8 cellular contexts compared by ENCODE assay signal in genomic region chr14:71554959-71555612, GRCh38.
A peak's percentile ranks its signal among the peaks of the same experiment; 100 is the strongest.
DNase-seq lines count a peak whose midpoint lies in the region; ATAC-seq and TF ChIP-seq lines count a peak whose summit lies in the region.

No MANE protein-coding gene starts in this region.

- in situ Hi-C loops in KBM-7 (cut with MboI; ENCODE audit: low pct_unique_long_range_greater_than_20kb, low sequenced_read_pairs), result no loop called here

- no peak overlapping the region for H3K4me3 ChIP-seq in WERI-Rb-1 (ENCODE audit: low read depth, low read length)

- POLR2A ChIA-PET in activated CD4-positive, alpha-beta memory T cell treated with anti-CD3 and anti-CD28 coated beads for 36 hours (lab: Charles Lee), result interaction anchor here (0.7 to 2.0 kb wide), 12 partner anchors 25 to 417 kb away, joined by 3 to 14 read pairs (median 4); partner anchors contain the start of gene SIPA1L1

- no peak for TF ChIP-seq CTCF in WERI-Rb-1 (IDR thresholded peaks at IDR 0.05; ENCODE audit: low read depth, low read length)

- H3K27ac ChIP-seq in WERI-Rb-1, result no peak overlapping the region

- H3K27ac Mint-ChIP-seq in activated CD4-positive, alpha-beta T cell treated with anti-CD3 and anti-CD28 coated beads, Interleukin-2, amount 10 ng/mL, durations not matched to agents 24 days and 14 days, result peak overlapping the region; percentile 92
- H3K27ac Mint-ChIP-seq in activated CD4-positive, alpha-beta memory T cell treated with anti-CD3 and anti-CD28 coated beads for 36 hours, result peak overlapping the region; percentile 98
- H3K27ac Mint-ChIP-seq in stimulated activated memory B cell treated with anti-CD40 and anti-IgM and Interleukin-4, amounts not matched to agents 10 μg/mL and 1 μg/mL and 100 μg/mL, for 72 hours, result peak overlapping the region; percentile 87

- ATAC-seq in HG02943 (IDR thresholded peaks at IDR 0.05; ENCODE audit: low read depth, unreplicated experiment), result peak; percentile 34
- ATAC-seq in stimulated activated memory B cell treated with anti-CD40 and anti-IgM and Interleukin-4, amounts not matched to agents 10 μg/mL and 1 μg/mL and 100 μg/mL, for 72 hours, result peak; percentile 37

- H3K4me3 Mint-ChIP-seq in activated CD4-positive, alpha-beta T cell treated with anti-CD3 and anti-CD28 coated beads, Interleukin-2, amount 10 ng/mL, durations not matched to agents 24 days and 14 days, result peak overlapping the region; percentile 59
- peak overlapping the region; percentile 55 for H3K4me3 Mint-ChIP-seq in activated CD4-positive, alpha-beta memory T cell treated with anti-CD3 and anti-CD28 coated beads for 36 hours
- H3K4me3 Mint-ChIP-seq in stimulated activated memory B cell treated with anti-CD40 and anti-IgM and Interleukin-4, amounts not matched to agents 10 μg/mL and 1 μg/mL and 100 μg/mL, for 72 hours, result peak overlapping the region; percentile 70

- H3K9me3 Mint-ChIP-seq in activated CD4-positive, alpha-beta T cell treated with anti-CD3 and anti-CD28 coated beads, Interleukin-2, amount 10 ng/mL, durations not matched to agents 24 days and 14 days, result no peaks in the 10 kb centered on the region
- H3K9me3 Mint-ChIP-seq in activated CD4-positive, alpha-beta memory T cell treated with anti-CD3 and anti-CD28 coated beads for 36 hours, result no peaks in the 10 kb centered on the region
- no peaks in the 10 kb centered on the region for H3K9me3 Mint-ChIP-seq in stimulated activated memory B cell treated with anti-CD40 and anti-IgM and Interleukin-4, amounts not matched to agents 10 μg/mL and 1 μg/mL and 100 μg/mL, for 72 hours

- H3K27me3 ChIP-seq in WERI-Rb-1 (ENCODE audit: insufficient read depth, low read depth, severe bottlenecking), result no peaks in the 10 kb centered on the region

- intact Hi-C loops in activated CD4-positive, alpha-beta T cell treated with anti-CD3 and anti-CD28 coated beads, Interleukin-2, amount 10 ng/mL, durations not matched to agents 24 days and 14 days (cut with micrococcal nuclease), result loop anchor here (1.0 to 10.0 kb wide), 14 partner anchors 30 to 670 kb away; partner anchors contain the start of gene SIPA1L1
- intact Hi-C loops in activated CD4-positive, alpha-beta memory T cell treated with anti-CD3 and anti-CD28 coated beads for 36 hours (cut with micrococcal nuclease), result loop anchor here (1.0 to 10.0 kb wide), 13 partner anchors 31 to 670 kb away; partner anchors contain the start of gene SIPA1L1

- H3K36me3 ChIP-seq in WERI-Rb-1, result no peaks in the 10 kb centered on the region

- H3K27me3 Mint-ChIP-seq in activated CD4-positive, alpha-beta T cell treated with anti-CD3 and anti-CD28 coated beads, Interleukin-2, amount 10 ng/mL, durations not matched to agents 24 days and 14 days, result no peaks in the 10 kb centered on the region
- no peaks in the 10 kb centered on the region for H3K27me3 Mint-ChIP-seq in activated CD4-positive, alpha-beta memory T cell treated with anti-CD3 and anti-CD28 coated beads for 36 hours
- no peaks in the 10 kb centered on the region for H3K27me3 Mint-ChIP-seq in stimulated activated memory B cell treated with anti-CD40 and anti-IgM and Interleukin-4, amounts not matched to agents 10 μg/mL and 1 μg/mL and 100 μg/mL, for 72 hours

- peaks cover 7% of the 10 kb centered on the region for H3K36me3 Mint-ChIP-seq in activated CD4-positive, alpha-beta T cell treated with anti-CD3 and anti-CD28 coated beads, Interleukin-2, amount 10 ng/mL, durations not matched to agents 24 days and 14 days (ENCODE audit: low read depth)
- H3K36me3 Mint-ChIP-seq in activated CD4-positive, alpha-beta memory T cell treated with anti-CD3 and anti-CD28 coated beads for 36 hours, result peaks cover 4% of the 10 kb centered on the region
- peaks cover 12% of the 10 kb centered on the region for H3K36me3 Mint-ChIP-seq in stimulated activated memory B cell treated with anti-CD40 and anti-IgM and Interleukin-4, amounts not matched to agents 10 μg/mL and 1 μg/mL and 100 μg/mL, for 72 hours

- H3K4me1 Mint-ChIP-seq in activated CD4-positive, alpha-beta T cell treated with anti-CD3 and anti-CD28 coated beads, Interleukin-2, amount 10 ng/mL, durations not matched to agents 24 days and 14 days, result peaks cover 65% of the 10 kb centered on the region
- H3K4me1 Mint-ChIP-seq in activated CD4-positive, alpha-beta memory T cell treated with anti-CD3 and anti-CD28 coated beads for 36 hours (ENCODE audit: low read depth), result peaks cover 70% of the 10 kb centered on the region
- peaks cover 57% of the 10 kb centered on the region for H3K4me1 Mint-ChIP-seq in stimulated activated memory B cell treated with anti-CD40 and anti-IgM and Interleukin-4, amounts not matched to agents 10 μg/mL and 1 μg/mL and 100 μg/mL, for 72 hours

- no peaks in the 10 kb centered on the region for H3K9me3 ChIP-seq in WERI-Rb-1 (ENCODE audit: severe bottlenecking)

- peak; percentile 78 for DNase-seq in activated CD4-positive, alpha-beta T cell treated with anti-CD3 and anti-CD28 coated beads, Interleukin-2, amount 10 ng/mL, durations not matched to agents 24 days and 14 days
- no peak for DNase-seq in activated CD4-positive, alpha-beta T cell treated with anti-CD3 and anti-CD28 coated beads, Interleukin-2, amount 50 U/mL, for 4 hours
- DNase-seq in activated CD4-positive, alpha-beta memory T cell treated with anti-CD3 and anti-CD28 coated beads for 36 hours, result peak; percentile 24
- no peak for DNase-seq in WERI-Rb-1
- DNase-seq in nucleus accumbens (lab: John Stamatoyannopoulos, UW), result no peak
- DNase-seq in KBM-7, result no peak

- CTCF ChIA-PET in activated CD4-positive, alpha-beta memory T cell treated with anti-CD3 and anti-CD28 coated beads for 36 hours (lab: Charles Lee), result interaction anchor here (0.6 to 1.7 kb wide), 7 partner anchors 37 to 413 kb away, joined by 3 to 5 read pairs (median 3); no protein-coding TSS in a partner anchor

Comparison
In these comparisons a context has a peak if more than half of its experiments do, and no peak if none do; other contexts are left out.
1. DNase-seq: peak in activated CD4-positive, alpha-beta T cell treated with anti-CD3 and anti-CD28 coated beads, Interleukin-2, amount 10 ng/mL, durations not matched to agents 24 days and 14 days (single experiment) and activated CD4-positive, alpha-beta memory T cell treated with anti-CD3 and anti-CD28 coated beads for 36 hours (single experiment); none in activated CD4-positive, alpha-beta T cell treated with anti-CD3 and anti-CD28 coated beads, Interleukin-2, amount 50 U/mL, for 4 hours (0 of 2), WERI-Rb-1 (single experiment), nucleus accumbens (0 of 56) and KBM-7 (single experiment).
2. Peak in every context shown above with its lines, with median percentiles within 50 percentile points of each other: H3K27ac Mint-ChIP-seq and H3K4me3 Mint-ChIP-seq.